Comparison of ENCODE assay signal across 14 cellular contexts in genomic region chr4:164252286-164252685, GRCh38.
DNase-seq lines count a peak whose midpoint lies in the region; ATAC-seq and TF ChIP-seq lines count a peak whose summit lies in the region.
"Had no signal": no experiment of that assay in that cellular context is flagged by ENCODE, and none has a peak within 500 bp of the region (broad histone marks: within the 10 kb centered on the region; RNA-seq: fewer than 3 reads in every experiment).

No MANE protein-coding gene starts in this region.

- no peaks in the 10 kb centered on the region for H3K36me3 ChIP-seq in A673 (ENCODE audit: insufficient read depth, low read length, poor library complexity, severe bottlenecking)
- H3K36me3 ChIP-seq: lower lobe of right lung, thoracic aorta had no signal

- CTCF ChIA-PET in A673 (lab: Charles Lee) = no interaction called here

- POLR2A ChIA-PET in A673 (lab: Charles Lee; ENCODE audit: low non-redundant PET) = no interaction called here

- no peaks in the 10 kb centered on the region for H3K9me3 ChIP-seq in A673 (ENCODE audit: low read depth, low read length, poor library complexity, severe bottlenecking)
- H3K9me3 ChIP-seq: lower lobe of right lung, thoracic aorta had no signal

- no peaks in the 10 kb centered on the region for H3K27me3 ChIP-seq in A673 (replicated peaks; ENCODE audit: insufficient read depth, low read depth, low read length, poor library complexity)

- BruUV-seq in A673 (replicated peaks; lab: Mats Ljungman, UMichigan) = no TSS peak

- ATAC-seq in HG03520 (IDR thresholded peaks at IDR 0.05; ENCODE audit: unreplicated experiment) = no peak
- ATAC-seq: activated CD4-positive, CD25-positive, alpha-beta regulatory T cell treated with anti-CD3 and anti-CD28 coated beads, Interleukin-2, amount 50 U/mL, for 24 hours; lower lobe of right lung had no signal

- peak; percentile 51 for DNase-seq in A673 (ENCODE audit: low spot score)
- DNase-seq in M059J (ENCODE audit: low read depth) = peak; percentile 37
- peak; percentile 15 for DNase-seq in kidney glomerular epithelial cell (lab: John Stamatoyannopoulos, UW)
- no peak for DNase-seq in NCI-H774 (lab: John Stamatoyannopoulos, UW)
- no peak for DNase-seq in NCI-H1092 (lab: John Stamatoyannopoulos, UW)
- DNase-seq in stimulated activated CD8-positive, alpha-beta memory T cell treated with anti-CD3 and anti-CD28 coated beads, Interleukin-4, amount 100 ng/mL, for 48 hours = no peak
- DNase-seq: DND-41, lower lobe of right lung, MM.1S, NCI-H446 treated with DMSO at 0.1 percent for 48 hours had no signal

- intact Hi-C loops in A673 (cut with micrococcal nuclease; ENCODE audit: unreplicated experiment) = no loop called here

- no peaks in the 10 kb centered on the region for H3K4me1 ChIP-seq in A673 (ENCODE audit: insufficient read depth, low read length, poor library complexity, severe bottlenecking)
- H3K4me1 ChIP-seq: lower lobe of right lung had no signal

- H3K4me3 ChIP-seq in A673 (ENCODE audit: low read depth, low read length, poor library complexity, severe bottlenecking) = no peak overlapping the region
- H3K4me3 ChIP-seq: lower lobe of right lung, thoracic aorta had no signal

- H3K27ac ChIP-seq in A673 (ENCODE audit: low read depth, low read length, poor library complexity, severe bottlenecking) (no peak overlapping the region), cingulate gyrus (ENCODE audit: low read depth, low read length) (peak overlapping the region; percentile 32)
- H3K27ac ChIP-seq: lower lobe of right lung, thoracic aorta had no signal

- TF ChIP-seq CTCF in A673 (conservative IDR thresholded peaks at IDR 0.05; ENCODE audit: low read depth, low read length) = no peak

Comparison
In these comparisons a context has a peak if more than half of its experiments do, and no peak if none do; other contexts are left out.
1. DNase-seq: peak in A673 (single experiment), M059J (single experiment) and kidney glomerular epithelial cell (single experiment); none in NCI-H774 (single experiment), NCI-H1092 (single experiment) and stimulated activated CD8-positive, alpha-beta memory T cell treated with anti-CD3 and anti-CD28 coated beads, Interleukin-4, amount 100 ng/mL, for 48 hours (single experiment).